Comparison of ENCODE assay signal across 1 cellular context in the genomic region with DNA sequence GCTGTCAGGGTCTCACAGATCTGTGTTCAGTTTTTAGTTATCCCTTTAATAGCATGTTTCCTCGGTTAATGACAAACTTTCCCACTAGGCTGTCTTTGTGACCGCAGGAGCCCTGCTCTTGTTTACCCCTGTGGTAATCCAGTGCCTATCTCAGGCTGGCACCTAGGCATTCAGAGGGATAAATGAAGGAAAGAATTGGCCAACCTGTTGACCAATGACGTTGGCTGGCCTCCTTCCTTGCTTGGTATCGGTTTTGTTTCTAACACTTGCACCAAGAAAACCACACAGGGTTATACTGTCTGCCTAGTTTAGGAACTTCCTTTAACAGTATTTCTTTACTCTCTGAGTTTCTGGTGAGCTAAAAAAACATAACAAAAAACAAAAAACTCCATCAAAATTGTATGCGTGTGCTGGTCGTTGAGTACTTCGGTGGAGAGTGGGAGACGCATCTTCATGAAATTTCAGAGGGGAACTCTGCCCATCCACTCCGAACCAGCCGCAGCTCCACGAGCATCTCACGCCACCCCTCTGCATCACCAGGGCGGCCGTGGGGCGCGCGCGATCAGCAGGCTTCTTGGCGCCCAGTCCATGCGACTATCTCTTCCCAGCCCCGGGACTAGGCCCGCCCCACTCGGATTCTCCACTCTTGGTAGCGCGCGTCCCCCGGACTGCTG.
TF ChIP-seq lines count a peak whose summit lies in the region.

No MANE protein-coding gene starts in this region.

TF ChIP-seq in GM23338, 12 proteins besides CTCF, POLR2A, EP300 and RAD21 (continued from another document):
- no peak for TF ChIP-seq ZNF462 (CRISPR knock-in tag; IDR thresholded peaks at IDR 0.05)
- TF ChIP-seq JUNB (IDR thresholded peaks at IDR 0.05; ENCODE audit: unreplicated experiment): no peak
- TF ChIP-seq REST (IDR thresholded peaks at IDR 0.05; ENCODE audit: unreplicated experiment): no peak
- no peak for TF ChIP-seq EZH2 (IDR thresholded peaks at IDR 0.05; ENCODE audit: low read depth, unreplicated experiment)
- no peak for TF ChIP-seq ZNF331 (CRISPR knock-in tag; IDR thresholded peaks at IDR 0.05; ENCODE audit: low read depth)
- TF ChIP-seq ZNF114 (CRISPR knock-in tag; IDR thresholded peaks at IDR 0.05): no peak
- TF ChIP-seq POLR2AphosphoS5 (IDR thresholded peaks at IDR 0.05; ENCODE audit: low read depth): no peak
TF ChIP-seq in GM23338: peak in this region for 0.
